In the genomic region with DNA sequence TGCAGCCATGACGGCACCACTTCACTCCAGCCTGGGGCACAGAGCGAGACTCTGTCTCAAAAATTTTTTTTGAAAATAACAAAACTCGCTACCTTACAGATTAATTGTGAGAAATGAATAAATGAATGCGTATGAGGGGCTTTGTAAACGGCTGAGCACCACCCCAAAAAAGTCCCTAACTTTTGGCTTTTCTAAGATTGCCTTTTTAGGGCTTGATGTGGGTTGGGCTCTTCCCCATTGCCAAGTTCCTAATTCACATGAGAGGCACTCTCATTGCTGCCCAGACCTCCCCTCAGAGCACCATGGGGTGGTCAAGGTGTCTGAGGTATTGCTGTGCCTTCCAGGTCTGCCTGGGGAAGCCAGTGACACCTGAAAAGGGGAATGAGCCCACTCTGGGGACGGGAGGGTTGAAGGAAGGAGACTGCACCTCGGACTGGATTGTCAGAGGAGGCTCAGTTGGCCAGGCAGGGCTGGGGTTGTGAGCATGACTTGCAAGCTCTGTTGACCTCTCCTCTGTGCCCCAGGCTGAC, we compare ENCODE assay signal across 23 cellular contexts.
"Had no signal": no experiment of that assay in that cellular context is flagged by ENCODE, and none has a peak within 500 bp of the region (broad histone marks: within the 10 kb centered on the region; RNA-seq: fewer than 3 reads in every experiment).

No MANE protein-coding gene starts in this region.

- H3K27me3 Mint-ChIP-seq: activated CD4-positive, alpha-beta T cell treated with anti-CD3 and anti-CD28 coated beads, Interleukin-2, amount 10 ng/mL, durations not matched to agents 7 days and 5 days; activated naive CD8-positive, alpha-beta T cell treated with anti-CD3 and anti-CD28 coated beads, Interleukin-2, amount 50 U/mL, for 24 hours; naive thymus-derived CD4-positive, alpha-beta T cell had no signal

- H3K27ac Mint-ChIP-seq: activated CD4-positive, alpha-beta T cell treated with anti-CD3 and anti-CD28 coated beads, Interleukin-2, amount 10 ng/mL, durations not matched to agents 7 days and 5 days; activated CD8-positive, alpha-beta T cell treated with anti-CD3 and anti-CD28 coated beads, Interleukin-2, amount 10 ng/mL, durations not matched to agents 7 days and 5 days; activated naive CD8-positive, alpha-beta T cell treated with anti-CD3 and anti-CD28 coated beads, Interleukin-2, amount 50 U/mL, for 24 hours; activated T-helper 1 cell treated with anti-CD3 and anti-CD28 coated beads, Interleukin-12 subunit alpha, Interleukin-12 subunit beta, Interleukin-2, Interleukin-4 antibody, amounts not matched to agents 30 ng/mL and 10 ng/mL and 1 ng/mL, durations not matched to agents 14 hours and 24 hours and 36 hours; naive thymus-derived CD4-positive, alpha-beta T cell had no signal

- ATAC-seq: activated CD8-positive, alpha-beta T cell treated with anti-CD3 and anti-CD28 coated beads, Interleukin-2, amount 10 ng/mL, durations not matched to agents 7 days and 5 days; heart left ventricle; left cardiac atrium; naive thymus-derived CD4-positive, alpha-beta T cell had no signal

- H3K4me2 ChIP-seq: smooth muscle cell had no signal

- H3K4me3 Mint-ChIP-seq: activated CD4-positive, alpha-beta T cell treated with anti-CD3 and anti-CD28 coated beads, Interleukin-2, amount 10 ng/mL, durations not matched to agents 7 days and 5 days; activated CD8-positive, alpha-beta T cell treated with anti-CD3 and anti-CD28 coated beads, Interleukin-2, amount 10 ng/mL, durations not matched to agents 7 days and 5 days; activated naive CD8-positive, alpha-beta T cell treated with anti-CD3 and anti-CD28 coated beads, Interleukin-2, amount 50 U/mL, for 24 hours; activated T-helper 1 cell treated with anti-CD3 and anti-CD28 coated beads, Interleukin-12 subunit alpha, Interleukin-12 subunit beta, Interleukin-2, Interleukin-4 antibody, amounts not matched to agents 30 ng/mL and 10 ng/mL and 1 ng/mL, durations not matched to agents 14 hours and 24 hours and 36 hours; naive thymus-derived CD4-positive, alpha-beta T cell; neural crest cell had no signal

- H3K4me3 ChIP-seq: heart left ventricle, sigmoid colon, smooth muscle cell, thoracic aorta, upper lobe of left lung had no signal

- H3K27me3 ChIP-seq: heart left ventricle, sigmoid colon, upper lobe of left lung had no signal

- H3K9me3 Mint-ChIP-seq: activated CD4-positive, alpha-beta T cell treated with anti-CD3 and anti-CD28 coated beads, Interleukin-2, amount 10 ng/mL, durations not matched to agents 7 days and 5 days; activated naive CD8-positive, alpha-beta T cell treated with anti-CD3 and anti-CD28 coated beads, Interleukin-2, amount 50 U/mL, for 24 hours; activated T-helper 1 cell treated with anti-CD3 and anti-CD28 coated beads, Interleukin-12 subunit alpha, Interleukin-12 subunit beta, Interleukin-2, Interleukin-4 antibody, amounts not matched to agents 30 ng/mL and 10 ng/mL and 1 ng/mL, durations not matched to agents 14 hours and 24 hours and 36 hours; neural crest cell had no signal

- H3K36me3 ChIP-seq: heart left ventricle, sigmoid colon, thoracic aorta, upper lobe of left lung had no signal

- H3K27ac ChIP-seq: heart left ventricle, sigmoid colon, thoracic aorta, upper lobe of left lung had no signal

- H3K9me3 ChIP-seq: heart left ventricle, sigmoid colon, thoracic aorta, upper lobe of left lung had no signal

- DNase-seq: activated CD4-positive, alpha-beta T cell treated with anti-CD3 and anti-CD28 coated beads, Interleukin-2, amount 10 ng/mL, durations not matched to agents 7 days and 5 days; activated CD4-positive, CD25-positive, alpha-beta regulatory T cell treated with anti-CD3 and anti-CD28 coated beads, Interleukin-2, amount 50 U/mL, for 72 hours; activated CD8-positive, alpha-beta T cell treated with anti-CD3 and anti-CD28 coated beads, Interleukin-2, amount 10 ng/mL, durations not matched to agents 7 days and 5 days; activated gamma-delta T cell; activated naive CD4-positive, alpha-beta T cell treated with anti-CD3 and anti-CD28 coated beads, Interleukin-2, amount 50 U/mL, for 16 hours; activated naive CD8-positive, alpha-beta T cell treated with anti-CD3 and anti-CD28 coated beads, Interleukin-2, amount 50 U/mL, for 24 hours; cerebellar nuclear complex; cortex of kidney; heart left ventricle; islet precursor cell; left cardiac atrium; mesenchymal stem cell; naive thymus-derived CD4-positive, alpha-beta T cell; retina; sigmoid colon; stimulated activated CD4-positive, alpha-beta T cell treated with anti-CD3 and anti-CD28 coated beads, Interleukin-15, amount 100 ng/mL, for 24 hours; stimulated activated CD8-positive, alpha-beta memory T cell treated with anti-CD3 and anti-CD28 coated beads, Interleukin-4, amount 100 ng/mL, for 48 hours; stimulated activated naive CD4-positive, alpha-beta T cell treated with Interleukin-2 at 50 U/mL for 16 hours; upper lobe of left lung had no signal
